Comparison of ENCODE assay signal across 8 cellular contexts in the genomic region with DNA sequence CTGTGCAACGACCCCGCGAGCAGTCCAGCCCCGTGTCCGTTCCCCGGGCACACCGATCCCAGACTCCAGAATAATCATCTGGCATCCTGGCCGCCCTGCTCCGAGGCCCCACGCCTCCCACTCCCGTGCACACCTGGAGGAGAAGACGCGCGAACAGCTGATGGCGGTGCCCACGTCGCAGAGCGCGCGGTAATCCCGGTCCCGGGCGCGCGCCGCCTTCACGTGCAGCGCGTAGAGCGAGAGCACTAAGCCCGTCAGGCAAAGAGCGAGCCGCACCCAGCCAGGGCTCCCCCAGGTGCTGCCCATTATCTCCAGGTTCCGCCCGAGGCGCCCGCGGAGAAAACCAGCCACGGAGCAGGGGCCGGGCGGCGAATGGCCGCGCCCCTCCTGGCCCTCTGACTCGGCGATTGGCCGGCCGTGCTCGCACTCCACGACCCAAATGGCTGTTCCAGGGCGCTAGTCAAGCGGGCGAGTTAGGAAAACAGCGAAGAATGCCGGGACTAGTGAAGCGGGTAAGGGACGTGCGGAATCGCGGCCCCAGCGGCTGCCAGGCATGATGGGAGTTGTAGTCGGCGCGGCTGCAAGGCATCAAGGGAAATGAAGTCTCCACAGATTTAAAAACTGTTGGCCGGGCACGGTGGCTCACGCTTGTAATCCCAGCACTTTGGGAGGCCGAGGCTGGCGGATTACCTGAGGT. TPM values are rescaled to one million over a fixed set of nuclear protein-coding genes. Genes with fewer than 3 reads are reported as not detected.
DNase-seq lines count a peak whose midpoint lies in the region; ATAC-seq and TF ChIP-seq lines count a peak whose summit lies in the region.

A gene (minus strand): TSS at position 374 of the 697 bp plus-strand sequence. CDS start 68 bp downstream, at position 306.

- H3K27ac ChIP-seq in BLaER1 = peak within 1 kb of the TSS; percentile 85
- H3K27ac ChIP-seq in left lung = peak within 1 kb of the TSS; percentile 77 to 87

- peak in 1 of 2 donors; percentile 34 for TF ChIP-seq CTCF in left lung (IDR thresholded peaks at IDR 0.05)

- H3K27me3 ChIP-seq in BLaER1 = no peaks in the 10 kb centered on the region
- no peaks in the 10 kb centered on the region for H3K27me3 ChIP-seq in left lung

- intact Hi-C loops in left lung (cut with DNase I) = no loop called here

- H4K20me1 ChIP-seq in BLaER1 = peaks cover 20% of the 10 kb centered on the region; the same call in 1 of the 2 replicates

- DNase-seq in GM19240 (ENCODE audit: insufficient read length, low spot score) = peak; percentile 88
- DNase-seq in NCI-H526 treated with DMSO at 0.1 percent for 48 hours (lab: John Stamatoyannopoulos, UW) = peak; percentile 98
- DNase-seq in activated CD4-positive, alpha-beta T cell treated with anti-CD3 and anti-CD28 coated beads, Interleukin-2, amount 50 U/mL, for 1 hour = peak; percentile 83
- DNase-seq in dedifferentiated amniotic fluid mesenchymal stem cell (ENCODE audit: extremely low spot score) = peak; percentile 98
- DNase-seq in left lung = peak; percentile 96 to 97
- DNase-seq in stimulated activated CD4-positive, alpha-beta T cell treated with anti-CD3 and anti-CD28 coated beads, Interleukin-2, amount 100 ng/mL, for 48 hours = peak; percentile 83 to 86

- H3K36me3 ChIP-seq in BLaER1 = peaks cover 30% of the 10 kb centered on the region
- H3K36me3 ChIP-seq in left lung = peaks cover 0 to 20% of the 10 kb centered on the region in 2 donors

- peak within 1 kb of the TSS; percentile 96 for H3K4me2 ChIP-seq in BLaER1

- H3K4me3 ChIP-seq in BLaER1 = peak within 1 kb of the TSS; percentile 95
- peak within 1 kb of the TSS; percentile 74 to 86 for H3K4me3 ChIP-seq in left lung

- peak within 1 kb of the TSS; percentile 92 for H3K9ac ChIP-seq in BLaER1

- H3K4me1 ChIP-seq in BLaER1 (peaks cover 30% of the 10 kb centered on the region), left lung (peaks cover 0 to 27% of the 10 kb centered on the region in 2 donors)

- peak; percentile 87 for ATAC-seq in HG03460 (IDR thresholded peaks at IDR 0.05; ENCODE audit: unreplicated experiment)
- ATAC-seq in left lung = peak; percentile 97

- no peaks in the 10 kb centered on the region for H3K9me3 ChIP-seq in BLaER1
- no peaks in the 10 kb centered on the region for H3K9me3 ChIP-seq in left lung

RNA-seq across cellular contexts. Expression of the gene that starts here (rescaled TPM):
- total RNA-seq in left lung = 100 to 1,000 TPM in 1 of 2 donors, 10 to 100 TPM in 1; 76.4 to 102 TPM

Comparison
In these comparisons a context has a peak if more than half of its experiments do, and no peak if none do; other contexts are left out.
1. Peak in every context shown above with its lines: DNase-seq, ATAC-seq, H3K4me3 ChIP-seq and H3K27ac ChIP-seq.